Comparison of ENCODE assay signal across 8 cellular contexts in genomic region chr16:4370570-4371480, GRCh38. TPM values are rescaled to one million over a fixed set of nuclear protein-coding genes. Genes with fewer than 3 reads are reported as not detected.
DNase-seq lines count a peak whose midpoint lies in the region; ATAC-seq, FAIRE-seq and TF ChIP-seq lines count a peak whose summit lies in the region.

No MANE protein-coding gene starts in this region.

- FAIRE-seq in pancreas (lab: Jason Lieb, UNC), result no peak

- ATAC-seq in Right ventricle myocardium inferior (peak; percentile 65), pancreas (peak in 2 of 4 donors; percentile 5 to 9)

- H3K27ac ChIP-seq in SJSA1 (peak overlapping the region; percentile 60), pancreas (peak overlapping the region; percentile 69 to 92 (median 82))

- H3K27me3 ChIP-seq in SJSA1 (replicated peaks) (no peaks in the 10 kb centered on the region), pancreas (no peaks in the 10 kb centered on the region)

- peaks cover 14% of the 10 kb centered on the region for H3K36me3 ChIP-seq in SJSA1
- no peaks in the 10 kb centered on the region for H3K36me3 ChIP-seq in pancreas

- no peaks in the 10 kb centered on the region for H3K9me3 ChIP-seq in SJSA1 (replicated peaks)
- no peaks in the 10 kb centered on the region for H3K9me3 ChIP-seq in pancreas

- H3K4me3 ChIP-seq in SJSA1, result peak overlapping the region; percentile 57
- peak overlapping the region in 3 of 4 donors; percentile 46 to 67 (median 65) for H3K4me3 ChIP-seq in pancreas

- 70 to 74% methylated on average over 15 of the region's 15 CpGs for WGBS in pancreas, 2 donors

- intact Hi-C loops in Right ventricle myocardium inferior (cut with DNase I) (loop anchor here (5.0 kb wide), 1 partner anchor 41 kb away; no protein-coding TSS in a partner anchor), pancreas (cut with DNase I) (no loop called here)

- no peak for TF ChIP-seq CTCF in pancreas (IDR thresholded peaks at IDR 0.05)

- H3K4me1 ChIP-seq in SJSA1 (replicated peaks) (peaks cover 64% of the 10 kb centered on the region), pancreas (peaks cover 0 to 13% (median 13%) of the 10 kb centered on the region in 3 donors)

- DNase-seq in C1 segment of cervical spinal cord (lab: John Stamatoyannopoulos, UW) (peak in 9 of 14 donors; percentile 10 to 87 (median 35)), SJSA1 (ENCODE audit: low read depth in 1 of 2, low spot score in 2 of 2) (peak; percentile 89 to 94), Right ventricle myocardium inferior (ENCODE audit: missing footprints) (peak; percentile 89), pancreas (peak; percentile 30 to 77 (median 59)), NCI-H1436 (lab: John Stamatoyannopoulos, UW) (no peak), NCI-H524 treated with DMSO at 0.1 percent for 48 hours (lab: John Stamatoyannopoulos, UW) (no peak)
- no peak for DNase-seq in activated CD4-positive, alpha-beta T cell treated with anti-CD3 and anti-CD28 coated beads for 48 hours
- no peak for DNase-seq in activated naive CD4-positive, alpha-beta T cell treated with anti-CD3 and anti-CD28 coated beads, Interleukin-2, amount 50 U/mL, for 16 hours

RNA-seq across cellular contexts. Expression of gene VASN, which starts 0.8 kb away (rescaled TPM):
- 85.4 and 93.6 TPM in 2 replicates for total RNA-seq in SJSA1 (2014; rRNA removed; shearing (Covaris generic))
- total RNA-seq in Right ventricle myocardium inferior (6.4 TPM), pancreas (10 to 100 TPM in 1 of 6 donors, 1 to 10 TPM in 5; 3.1 to 10.1 (median 7.9) TPM)
- polyA plus RNA-seq in pancreas, result 10 to 100 TPM in 1 of 2 donors, 1 to 10 TPM in 1; 9.0 to 14.8 TPM

RNA-seq across cellular contexts. Expression of gene PAM16, which starts 19.7 kb away (rescaled TPM):
- total RNA-seq in SJSA1 (2014; rRNA removed; shearing (Covaris generic)), result 86.4 and 125 TPM in 2 replicates
- total RNA-seq in Right ventricle myocardium inferior, result 73.4 TPM
- 10 to 100 TPM; 12.2 to 29.6 (median 22.7) TPM for total RNA-seq in pancreas
- 100 to 1,000 TPM in 1 of 2 donors, 10 to 100 TPM in 1; 69.6 to 106 TPM for polyA plus RNA-seq in pancreas

RNA-seq across cellular contexts. Expression of gene CORO7, which starts 45.6 kb away (rescaled TPM):
- 18.6 and 26.8 TPM in 2 replicates for total RNA-seq in SJSA1 (2014; rRNA removed; shearing (Covaris generic))
- 11.6 TPM for total RNA-seq in Right ventricle myocardium inferior
- 10 to 100 TPM in 4 of 6 donors, 1 to 10 TPM in 2; 8.4 to 21.4 (median 14.2) TPM for total RNA-seq in pancreas
- 10 to 100 TPM; 26.7 to 29.6 TPM for polyA plus RNA-seq in pancreas

RNA-seq across cellular contexts. Expression of gene DNAJA3, which starts 54.8 kb away (rescaled TPM):
- total RNA-seq in SJSA1 (2014; rRNA removed; shearing (Covaris generic)), result 58.2 and 81.9 TPM in 2 replicates
- total RNA-seq in Right ventricle myocardium inferior, result 71.4 TPM
- 10 to 100 TPM; 21.0 to 33.7 (median 21.5) TPM for total RNA-seq in pancreas
- polyA plus RNA-seq in pancreas, result 10 to 100 TPM; 20.3 to 23.0 TPM

RNA-seq across cellular contexts. Expression of gene GLIS2, which starts 55.0 kb away (rescaled TPM):
- total RNA-seq in SJSA1 (2014; rRNA removed; shearing (Covaris generic)), result 0.13 and 0.71 TPM in 2 replicates
- total RNA-seq in Right ventricle myocardium inferior (16.0 TPM), pancreas (10 to 100 TPM in 4 of 6 donors, 1 to 10 TPM in 2; 5.5 to 14.9 (median 10.9) TPM)
- 10 to 100 TPM in 1 of 2 donors, 1 to 10 TPM in 1; 7.3 to 15.1 TPM for polyA plus RNA-seq in pancreas

Comparison
In these comparisons a context has a peak if more than half of its experiments do, and no peak if none do; other contexts are left out.
1. DNase-seq: peak in C1 segment of cervical spinal cord (9 of 14), SJSA1 (2 of 2), Right ventricle myocardium inferior (single experiment) and pancreas (6 of 6); none in NCI-H1436 (single experiment), NCI-H524 treated with DMSO at 0.1 percent for 48 hours (single experiment), activated CD4-positive, alpha-beta T cell treated with anti-CD3 and anti-CD28 coated beads for 48 hours (single experiment) and activated naive CD4-positive, alpha-beta T cell treated with anti-CD3 and anti-CD28 coated beads, Interleukin-2, amount 50 U/mL, for 16 hours (single experiment).